8 cellular contexts compared by ENCODE assay signal in genomic region chr1:5992034-5992813, GRCh38. TPM values are rescaled to one million over a fixed set of nuclear protein-coding genes. Genes with fewer than 3 reads are reported as not detected.
DNase-seq lines count a peak whose midpoint lies in the region; ATAC-seq and TF ChIP-seq lines count a peak whose summit lies in the region.

Gene NPHP4, minus strand, starts transcription at chr1:5992425. Its CDS starts 6,136 bp downstream, at chr1:5986289.

- H3K27ac Mint-ChIP-seq in activated CD4-positive, alpha-beta T cell treated with anti-CD3 and anti-CD28 coated beads, Interleukin-2, amount 10 ng/mL, durations not matched to agents 7 days and 5 days, result peak within 1 kb of the TSS; percentile 97

- peak within 1 kb of the TSS; percentile 85 for H3K4me3 ChIP-seq in BJ (ENCODE audit: low read depth, low read length)
- H3K4me3 ChIP-seq in coronary artery, result peak within 1 kb of the TSS; percentile 85

- H3K36me3 ChIP-seq in BJ (ENCODE audit: control insufficient read depth, insufficient read depth, low read length), result peaks cover 2% of the 10 kb centered on the region

- H3K36me3 Mint-ChIP-seq in activated CD4-positive, alpha-beta T cell treated with anti-CD3 and anti-CD28 coated beads, Interleukin-2, amount 10 ng/mL, durations not matched to agents 7 days and 5 days (ENCODE audit: low read depth), result peaks cover 13% of the 10 kb centered on the region

- H3K4me3 Mint-ChIP-seq in activated CD4-positive, alpha-beta T cell treated with anti-CD3 and anti-CD28 coated beads, Interleukin-2, amount 10 ng/mL, durations not matched to agents 7 days and 5 days, result peak within 1 kb of the TSS; percentile 96

- H3K27me3 ChIP-seq in BJ (ENCODE audit: control insufficient read depth, insufficient read depth, low read length), result no peaks in the 10 kb centered on the region

- peaks cover 29% of the 10 kb centered on the region for H3K4me1 Mint-ChIP-seq in activated CD4-positive, alpha-beta T cell treated with anti-CD3 and anti-CD28 coated beads, Interleukin-2, amount 10 ng/mL, durations not matched to agents 7 days and 5 days

- TF ChIP-seq CTCF in BJ (IDR thresholded peaks at IDR 0.05; ENCODE audit: insufficient read depth, low read depth, low read length) (0 out of 2 replicates have a peak, but pooled peaks have one; percentile 7), coronary artery (IDR thresholded peaks at IDR 0.05) (no peak)

- CTCF ChIA-PET in BJ (lab: Yijun Ruan, JAX), result no interaction called here
- CTCF ChIA-PET in activated CD4-positive, alpha-beta T cell treated with anti-CD3 and anti-CD28 coated beads, Interleukin-2, amount 10 ng/mL, durations not matched to agents 7 days and 5 days (lab: Charles Lee), result interaction anchor here (0.5 to 1.6 kb wide), 6 partner anchors 12 to 1162 kb away, joined by 3 to 5 read pairs (median 3); no protein-coding TSS in a partner anchor

- POLR2A ChIA-PET in BJ (lab: Charles Lee), result interaction anchor here (0.6 kb wide), 2 partner anchors 12 to 19 kb away, joined by 3 read pairs; no protein-coding TSS in a partner anchor
- POLR2A ChIA-PET in activated CD4-positive, alpha-beta T cell treated with anti-CD3 and anti-CD28 coated beads, Interleukin-2, amount 10 ng/mL, durations not matched to agents 7 days and 5 days (lab: Charles Lee), result interaction anchor here (0.6 kb wide), 1 partner anchor 247 kb away, joined by 3 read pairs; no protein-coding TSS in a partner anchor

- H3K27ac ChIP-seq in coronary artery, result peak within 1 kb of the TSS; percentile 80 to 91

- peak; percentile 99 for DNase-seq in BJ (ENCODE audit: low read depth)
- DNase-seq in GM19240 (ENCODE audit: insufficient read length, low spot score), result peak; percentile 99
- peak; percentile 98 for DNase-seq in NCI-H69 (lab: John Stamatoyannopoulos, UW)
- DNase-seq in activated CD4-positive, alpha-beta T cell treated with anti-CD3 and anti-CD28 coated beads, Interleukin-2, amount 10 ng/mL, durations not matched to agents 7 days and 5 days, result peak; percentile 100
- peak; percentile 100 for DNase-seq in coronary artery (ENCODE audit: low spot score)
- DNase-seq in left colon, result peak; percentile 99 to 100
- peak; percentile 99 for DNase-seq in stimulated activated CD4-positive, alpha-beta T cell treated with anti-CD3 and anti-CD28 coated beads, Interleukin-1b, Interleukin-23, amount 100 ng/mL, for 48 hours

- intact Hi-C loops in left colon (cut with DNase I, micrococcal nuclease), result no loop called here

- no peaks in the 10 kb centered on the region for H3K27me3 Mint-ChIP-seq in activated CD4-positive, alpha-beta T cell treated with anti-CD3 and anti-CD28 coated beads, Interleukin-2, amount 10 ng/mL, durations not matched to agents 7 days and 5 days

- ATAC-seq in HG03460 (IDR thresholded peaks at IDR 0.05; ENCODE audit: unreplicated experiment), result peak; percentile 89
- peak; percentile 94 for ATAC-seq in left colon

- H3K9me3 Mint-ChIP-seq in activated CD4-positive, alpha-beta T cell treated with anti-CD3 and anti-CD28 coated beads, Interleukin-2, amount 10 ng/mL, durations not matched to agents 7 days and 5 days, result no peaks in the 10 kb centered on the region

RNA-seq across cellular contexts. Expression of gene NPHP4, which starts in this region (rescaled TPM):
- polyA plus RNA-seq in BJ (2011; rRNA removed), result 1.8 and 4.3 TPM in 2 replicates
- 5.1 and 5.5 TPM in 2 replicates for polyA minus RNA-seq in BJ (2011; rRNA and poly(A)+ RNA removed)
- 10 to 100 TPM; 14.6 to 16.1 TPM for total RNA-seq in activated CD4-positive, alpha-beta T cell treated with anti-CD3 and anti-CD28 coated beads, Interleukin-2, amount 10 ng/mL, durations not matched to agents 7 days and 5 days
- total RNA-seq in left colon, result 1 to 10 TPM; 7.6 to 8.5 TPM

Comparison
In these comparisons a context has a peak if more than half of its experiments do, and no peak if none do; other contexts are left out.
1. Peak in every context shown above with its lines: DNase-seq, ATAC-seq, H3K4me3 ChIP-seq and H3K27ac ChIP-seq.